ENCODE assay signal across 8 cellular contexts in the genomic region with DNA sequence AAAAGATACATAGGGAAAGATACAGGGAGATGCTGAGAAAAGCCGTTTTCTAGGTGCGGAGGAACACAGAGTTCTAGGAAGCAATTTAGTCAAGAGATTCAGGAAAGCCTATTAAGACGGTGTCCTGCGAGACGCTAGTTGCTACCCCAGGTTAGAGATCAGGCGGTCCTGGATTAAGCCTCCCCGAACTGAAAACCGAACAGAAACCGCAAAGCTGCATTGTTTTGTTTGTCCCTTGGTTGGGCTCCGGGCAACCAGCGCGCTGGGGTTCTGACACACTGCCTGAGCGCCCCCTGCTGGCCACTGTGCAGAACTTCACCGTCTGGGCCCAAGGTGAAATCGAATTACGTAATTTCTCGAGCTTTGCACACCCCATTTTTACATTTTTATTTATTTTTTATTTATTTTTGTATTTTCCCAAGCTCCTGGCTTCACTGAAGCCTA. TPM values are rescaled to one million over a fixed set of nuclear protein-coding genes. Genes with fewer than 3 reads are reported as not detected.
DNase-seq lines count a peak whose midpoint lies in the region; ATAC-seq lines count a peak whose summit lies in the region.

No MANE protein-coding gene starts in this region.

- H3K4me1 ChIP-seq in muscle layer of colon (ENCODE audit: insufficient read depth, low read length): peaks cover 56% of the 10 kb centered on the region

- peak; percentile 76 for DNase-seq in DMS114 treated with DMSO at 0.1 percent for 48 hours (lab: John Stamatoyannopoulos, UW; ENCODE audit: unreplicated experiment)
- DNase-seq in HuH-7.5 (ENCODE audit: low spot score): peak; percentile 46
- DNase-seq in OCI-M2 (lab: John Stamatoyannopoulos, UW; ENCODE audit: unreplicated experiment): peak; percentile 73
- DNase-seq in activated T-cell treated with anti-CD3 and anti-CD28 coated beads, Interleukin-2, amount 50 U/mL, for 24 hours: peak; percentile 84
- DNase-seq in stimulated activated CD8-positive, alpha-beta memory T cell treated with anti-CD3 and anti-CD28 coated beads, Interleukin-7, amount 100 ng/mL, for 1 hour (ENCODE audit: low read depth in 2 of 2): peak; percentile 77 to 82

- ATAC-seq in GM21529 (IDR thresholded peaks at IDR 0.05; ENCODE audit: unreplicated experiment) (peak; percentile 84), esophagus mucosa (peak; percentile 91)

- H3K4me1 Mint-ChIP-seq in activated T-cell treated with anti-CD3 and anti-CD28 coated beads, Interleukin-2, amount 50 U/mL, for 24 hours (ENCODE audit: low read depth): peaks cover 20% of the 10 kb centered on the region

- H3K4me3 Mint-ChIP-seq in activated T-cell treated with anti-CD3 and anti-CD28 coated beads, Interleukin-2, amount 50 U/mL, for 24 hours: peak overlapping the region; percentile 77

- peaks cover 12% of the 10 kb centered on the region for H3K27me3 Mint-ChIP-seq in activated T-cell treated with anti-CD3 and anti-CD28 coated beads, Interleukin-2, amount 50 U/mL, for 24 hours

- no peaks in the 10 kb centered on the region for H3K36me3 ChIP-seq in muscle layer of colon (ENCODE audit: insufficient read depth, low read length)

- peak overlapping the region; percentile 36 for H3K9ac ChIP-seq in muscle layer of colon (ENCODE audit: low read length)

- H3K27ac Mint-ChIP-seq in activated T-cell treated with anti-CD3 and anti-CD28 coated beads, Interleukin-2, amount 50 U/mL, for 24 hours: peak overlapping the region; percentile 60

- H3K9me3 ChIP-seq in muscle layer of colon (ENCODE audit: low read length): no peaks in the 10 kb centered on the region

- peak overlapping the region; percentile 85 for H3K27ac ChIP-seq in muscle layer of colon (ENCODE audit: low read depth, low read length)

- H3K27me3 ChIP-seq in muscle layer of colon (ENCODE audit: control insufficient read depth in 1 of 2, insufficient read depth in 2 of 2, low read length in 2 of 2): no peaks in the 10 kb centered on the region

- peak overlapping the region; percentile 31 to 63 for H3K4me3 ChIP-seq in muscle layer of colon (ENCODE audit: low read depth in 1 of 2, low read length in 2 of 2)

- no peaks in the 10 kb centered on the region for H3K9me3 Mint-ChIP-seq in activated T-cell treated with anti-CD3 and anti-CD28 coated beads, Interleukin-2, amount 50 U/mL, for 24 hours

- no peaks in the 10 kb centered on the region for H3K36me3 Mint-ChIP-seq in activated T-cell treated with anti-CD3 and anti-CD28 coated beads, Interleukin-2, amount 50 U/mL, for 24 hours (ENCODE audit: low read depth)

RNA-seq across cellular contexts. Expression of gene NDUFB4, which starts 37.3 kb away (rescaled TPM):
- total RNA-seq in esophagus mucosa: 131 TPM

Comparison
In these comparisons a context has a peak if more than half of its experiments do, and no peak if none do; other contexts are left out.
1. Peak in every context shown above with its lines: DNase-seq, ATAC-seq, H3K4me3 ChIP-seq and H3K27ac ChIP-seq.